Comparison of ENCODE assay signal across 8 cellular contexts in genomic region chr2:197307933-197308521, GRCh38.
A peak's percentile ranks its signal among the peaks of the same experiment; 100 is the strongest.
DNase-seq lines count a peak whose midpoint lies in the region; ATAC-seq and TF ChIP-seq lines count a peak whose summit lies in the region.

No MANE protein-coding gene starts in this region.

- H3K36me3 ChIP-seq in brain microvascular endothelial cell (replicated peaks): no peaks in the 10 kb centered on the region

- TF ChIP-seq CTCF in GM12875 (IDR thresholded peaks at IDR 0.05; ENCODE audit: borderline replicate concordance, insufficient read depth, low read depth, low read length): no peak
- TF ChIP-seq CTCF in nephron (IDR thresholded peaks at IDR 0.05; ENCODE audit: unreplicated experiment in 3 of 3): no peak
- TF ChIP-seq CTCF in brain microvascular endothelial cell (IDR thresholded peaks at IDR 0.05; ENCODE audit: low read depth, low read length, missing control alignments): no peak

- H3K27ac ChIP-seq in brain microvascular endothelial cell: no peak overlapping the region

- peak overlapping the region; percentile 39 to 85 (median 75) for H3K27ac Mint-ChIP-seq in nephron

- H3K9me3 Mint-ChIP-seq in nephron: no peaks in the 10 kb centered on the region

- no peaks in the 10 kb centered on the region for H3K36me3 Mint-ChIP-seq in nephron (ENCODE audit: low read depth)

- in situ Hi-C loops in brain microvascular endothelial cell (cut with HindIII; ENCODE audit: low pct_ligation_motif_present, low sequenced_read_pairs): no loop called here

- peaks cover 17% of the 10 kb centered on the region for H3K27me3 Mint-ChIP-seq in nephron (ENCODE audit: low read depth)

- peak overlapping the region; percentile 61 for H3K4me3 ChIP-seq in GM12875 (ENCODE audit: low read depth, low read length)
- H3K4me3 ChIP-seq in brain microvascular endothelial cell (ENCODE audit: low read depth, low read length): no peak overlapping the region

- peaks cover 42% of the 10 kb centered on the region for H3K4me1 Mint-ChIP-seq in nephron

- H3K4me3 Mint-ChIP-seq in nephron: peak overlapping the region; percentile 93 to 98 (median 96)

- no peaks in the 10 kb centered on the region for H3K27me3 ChIP-seq in brain microvascular endothelial cell (replicated peaks)

- ATAC-seq in HG02798 (IDR thresholded peaks at IDR 0.05; ENCODE audit: poor library complexity, unreplicated experiment): peak; percentile 18

- DNase-seq in activated CD8-positive, alpha-beta memory T cell treated with anti-CD3 and anti-CD28 coated beads for 24 hours: peak; percentile 83
- DNase-seq in NCI-H2107 treated with DMSO at 0.1 percent for 48 hours (lab: John Stamatoyannopoulos, UW; ENCODE audit: unreplicated experiment): no peak
- no peak for DNase-seq in cortex of kidney (lab: John Stamatoyannopoulos, UW)
- no peak for DNase-seq in brain microvascular endothelial cell
- no peak for DNase-seq in NCI-H2171 (lab: John Stamatoyannopoulos, UW)
